In genomic region chr9:134328341-134328840, GRCh38 we compare ENCODE assay signal across 1 cellular context.
TF ChIP-seq lines count a peak whose summit lies in the region.

No MANE protein-coding gene starts in this region.

TF ChIP-seq in endothelial cell of umbilical vein, 7 proteins besides CTCF, POLR2A, EP300 and RAD21 (continued from another document):
- no peak for TF ChIP-seq FOS (IDR thresholded peaks at IDR 0.05; ENCODE audit: borderline replicate concordance, insufficient read depth, low read length)
